8 cellular contexts compared by ENCODE assay signal in the genomic region with DNA sequence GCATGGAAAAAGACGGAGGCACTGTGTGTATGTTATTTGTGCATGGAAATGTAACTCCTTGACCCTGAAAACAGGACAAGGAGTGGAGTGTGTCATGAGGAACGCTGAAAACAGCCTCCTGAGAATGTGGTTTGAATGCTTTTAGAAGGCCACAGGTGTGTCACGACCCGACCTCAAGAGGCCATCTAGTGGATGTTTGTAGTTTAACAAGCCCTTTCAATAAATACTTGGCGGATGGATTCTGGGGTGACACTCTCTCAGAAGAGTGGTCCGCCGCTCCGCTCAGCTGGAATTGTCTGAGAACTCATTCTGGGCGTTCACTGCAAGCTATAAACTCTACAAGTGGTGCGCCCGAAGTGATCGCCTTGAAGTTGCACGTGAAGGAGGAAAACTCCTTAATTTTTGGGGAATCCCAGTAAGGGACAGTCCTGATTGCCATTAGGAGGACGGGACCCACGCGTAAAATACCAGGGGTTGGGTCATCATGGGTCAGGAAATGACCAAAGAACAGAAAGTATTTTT. TPM values are rescaled to one million over a fixed set of nuclear protein-coding genes. Genes with fewer than 3 reads are reported as not detected.
A peak's percentile ranks its signal among the peaks of the same experiment; 100 is the strongest.
DNase-seq lines count a peak whose midpoint lies in the region; ATAC-seq and TF ChIP-seq lines count a peak whose summit lies in the region.
"Not testable (repeated sequence)": the region's sequence is repeated elsewhere in the genome, so short reads cannot be mapped to it uniquely, and the experiment has no call there.

No MANE protein-coding gene starts in this region.

- TF ChIP-seq CTCF in GM10266 (IDR thresholded peaks at IDR 0.05; ENCODE audit: control insufficient read depth, insufficient read depth, low read depth, missing control alignments) (peak; percentile 51), SU-DHL-6 (IDR thresholded peaks at IDR 0.05; ENCODE audit: insufficient read depth, low read length, poor library complexity, severe bottlenecking) (peak; percentile 37), fibroblast of villous mesenchyme (IDR thresholded peaks at IDR 0.05; ENCODE audit: insufficient read depth, low read depth, low read length) (peak; percentile 35), testis (IDR thresholded peaks at IDR 0.05) (peak in 2 of 3 experiments; percentile 43 to 66)

- H3K9me3 ChIP-seq in GM23248 (ENCODE audit: low read depth); SU-DHL-6 (ENCODE audit: insufficient read depth, low read length); testis: not testable (repeated sequence)

- TF ChIP-seq POLR2A in testis (IDR thresholded peaks at IDR 0.05), result not testable (repeated sequence)

- ATAC-seq in naive B cell (ENCODE audit: low read depth in 2 of 2), result peak; percentile 76 to 87

- H3K79me2 ChIP-seq in GM23248 (ENCODE audit: insufficient read depth); SU-DHL-6 (ENCODE audit: insufficient read depth, low read length): not testable (repeated sequence)

- H4K20me1 ChIP-seq in GM23248 (ENCODE audit: insufficient read depth); SU-DHL-6 (ENCODE audit: low read depth, low read length): not testable (repeated sequence)

- H3K4me3 ChIP-seq in GM23248; SU-DHL-6 (ENCODE audit: insufficient read depth, low read length, poor library complexity, severe bottlenecking); fibroblast of villous mesenchyme (ENCODE audit: low read depth, low read length): not testable (repeated sequence)
- peak overlapping the region; percentile 42 for H3K4me3 ChIP-seq in Jurkat, Clone E6-1 (ENCODE audit: low read length)
- peak overlapping the region; percentile 48 to 62 for H3K4me3 ChIP-seq in testis

- intact Hi-C loops in testis (cut with DNase I; ENCODE audit: low total_unique reads), result not testable (repeated sequence)

- 73% methylated on average over 16 of the region's 16 CpGs for WGBS in GM23248 (ENCODE audit: low coverage in 1 of 2, low lambda C conversion rate in 2 of 2, missing lambda C conversion rate in 2 of 2), 2 experiments
- 44 to 49% methylated on average over 16 of the region's 16 CpGs for WGBS in testis, 2 donors

- not testable (repeated sequence) for H3K36me3 Mint-ChIP-seq in activated naive CD8-positive, alpha-beta T cell treated with anti-CD3 and anti-CD28 coated beads for 36 hours; naive B cell

- not testable (repeated sequence) for H3K27ac ChIP-seq in GM23248; SU-DHL-6 (ENCODE audit: low read depth, low read length)
- H3K27ac ChIP-seq in testis, result peak overlapping the region in 1 of 2 donors; percentile 78

- not testable (repeated sequence) for H3K9me2 ChIP-seq in GM23248 (ENCODE audit: insufficient read depth); SU-DHL-6 (replicated peaks; ENCODE audit: insufficient read depth, low read length)

- not testable (repeated sequence) for H3K9ac ChIP-seq in GM23248; SU-DHL-6 (ENCODE audit: low read length)

- H3K4me3 Mint-ChIP-seq in activated naive CD8-positive, alpha-beta T cell treated with anti-CD3 and anti-CD28 coated beads for 36 hours, result peak overlapping the region; percentile 85
- H3K4me3 Mint-ChIP-seq in naive B cell, result peak overlapping the region; percentile 56 to 96 (median 86)

- H3K4me1 Mint-ChIP-seq in activated naive CD8-positive, alpha-beta T cell treated with anti-CD3 and anti-CD28 coated beads for 36 hours, result peaks cover 16% of the 10 kb centered on the region
- peaks cover 0 to 19% (median 0%) of the 10 kb centered on the region in 3 donors for H3K4me1 Mint-ChIP-seq in naive B cell

- H3K27me3 ChIP-seq in GM23248 (replicated peaks; ENCODE audit: insufficient read depth); SU-DHL-6 (ENCODE audit: low read length); testis: not testable (repeated sequence)

- H3K27ac Mint-ChIP-seq in activated naive CD8-positive, alpha-beta T cell treated with anti-CD3 and anti-CD28 coated beads for 36 hours, result peak overlapping the region; percentile 61
- H3K27ac Mint-ChIP-seq in naive B cell, result peak overlapping the region in 3 of 6 donors; percentile 48 to 65 (median 58)

- H3K36me3 ChIP-seq in GM23248 (ENCODE audit: low read depth); SU-DHL-6 (ENCODE audit: low read length); testis (ENCODE audit: low read depth, missing control alignments): not testable (repeated sequence)

- H3K4me1 ChIP-seq in GM23248 (ENCODE audit: insufficient read depth), result peaks cover 11% of the 10 kb centered on the region
- H3K4me1 ChIP-seq in testis, result not testable (repeated sequence)

- not testable (repeated sequence) for H3K9me3 Mint-ChIP-seq in activated naive CD8-positive, alpha-beta T cell treated with anti-CD3 and anti-CD28 coated beads for 36 hours; naive B cell

- peaks cover 19% of the 10 kb centered on the region for H3K27me3 Mint-ChIP-seq in activated naive CD8-positive, alpha-beta T cell treated with anti-CD3 and anti-CD28 coated beads for 36 hours
- H3K27me3 Mint-ChIP-seq in naive B cell, result peaks cover 0 to 17% (median 16%) of the 10 kb centered on the region in 3 donors

- H3F3A ChIP-seq in GM23248 (ENCODE audit: insufficient read depth), result peaks cover 23% of the 10 kb centered on the region
- H3F3A ChIP-seq in SU-DHL-6 (ENCODE audit: insufficient read depth), result not testable (repeated sequence)

- H3K4me2 ChIP-seq in GM23248 (ENCODE audit: unreplicated experiment), result not testable (repeated sequence)
- peak overlapping the region; percentile 30 for H3K4me2 ChIP-seq in SU-DHL-6 (ENCODE audit: low read depth, low read length, poor library complexity, severe bottlenecking)

- DNase-seq in GM10266 (ENCODE audit: extremely low spot score); fibroblast of villous mesenchyme (ENCODE audit: low read depth): not testable (repeated sequence)
- DNase-seq in GM23248 (peak; percentile 32), naive B cell (peak; percentile 44), testis (peak; percentile 62)
- DNase-seq in Jurkat, Clone E6-1 (ENCODE audit: low read depth, low spot score), result peak; percentile 70
- peak; percentile 38 for DNase-seq in activated naive CD8-positive, alpha-beta T cell treated with anti-CD3 and anti-CD28 coated beads for 36 hours

- not testable (repeated sequence) for H2AFZ ChIP-seq in GM23248
- H2AFZ ChIP-seq in SU-DHL-6 (ENCODE audit: low read depth, low read length, severe bottlenecking), result peak overlapping the region; percentile 44

- in situ Hi-C loops in GM23248 (cut with MboI), result loop anchor here (10.0 to 25.0 kb wide), 2 partner anchors 117 to 585 kb away; no protein-coding TSS in a partner anchor

RNA-seq across cellular contexts. Expression of a gene that starts 33.5 kb away (rescaled TPM):
- not detected in 2 replicates for total RNA-seq in GM23248 (2014; rRNA removed; shearing (Covaris generic))
- polyA plus RNA-seq in GM23248 (2016; fragmentation: Nextera tagmentation; extraction: Ambion mirVana) (not detected in 2 replicates), naive B cell (ENCODE audit: low read depth in 6 of 6) (not detected), testis (ENCODE audit: insufficient read depth, low read depth, low replicate concordance) (0.88 TPM)
- polyA plus RNA-seq in Jurkat, Clone E6-1 (2012; ENCODE audit: insufficient read depth, insufficient read length), result not detected
- total RNA-seq in activated naive CD8-positive, alpha-beta T cell treated with anti-CD3 and anti-CD28 coated beads for 36 hours, result not detected
- total RNA-seq in fibroblast of villous mesenchyme (under 0.01 TPM in 1 of 2 replicates, not detected in the other), testis (under 1 TPM; 0.12 to 0.55 TPM)

RNA-seq across cellular contexts. Expression of a gene that starts 44.7 kb away (rescaled TPM):
- not detected in 2 replicates for total RNA-seq in GM23248 (2014; rRNA removed; shearing (Covaris generic))
- polyA plus RNA-seq in GM23248 (2016; fragmentation: Nextera tagmentation; extraction: Ambion mirVana) (not detected in 2 replicates), naive B cell (ENCODE audit: low read depth in 6 of 6) (not detected), testis (ENCODE audit: insufficient read depth, low read depth, low replicate concordance) (0.37 TPM)
- polyA plus RNA-seq in Jurkat, Clone E6-1 (2012; ENCODE audit: insufficient read depth, insufficient read length), result not detected
- not detected for total RNA-seq in activated naive CD8-positive, alpha-beta T cell treated with anti-CD3 and anti-CD28 coated beads for 36 hours
- total RNA-seq in fibroblast of villous mesenchyme (not detected in 2 replicates), testis (under 1 TPM; 0.12 to 0.63 TPM)
